ENCODE assay signal across 1 cellular context in genomic region chr11:59106363-59107336, GRCh38.
TF ChIP-seq lines count a peak whose summit lies in the region.

Gene FAM111B (plus strand): TSS chr11:59107237. CDS start chr11:59109626, 2,389 bp downstream.

TF ChIP-seq in GM12878, 131 proteins besides CTCF, POLR2A, EP300 and RAD21 (continued from another document and continues in another):
- TF ChIP-seq WRNIP1 (IDR thresholded peaks at IDR 0.05; ENCODE audit: borderline replicate concordance, low read depth, low read length) (no peak), MTA2 (IDR thresholded peaks at IDR 0.05; ENCODE audit: low read depth) (no peak), MXI1 (IDR thresholded peaks at IDR 0.05; ENCODE audit: low read depth, low read length) (no peak; the same call in 1 of the 2 replicates), SMC3 (IDR thresholded peaks at IDR 0.05; ENCODE audit: borderline replicate concordance, low read length) (no peak), ZZZ3 (IDR thresholded peaks at IDR 0.05; ENCODE audit: control insufficient read depth, insufficient read length, low read depth) (no peak), PML (IDR thresholded peaks at IDR 0.05; ENCODE audit: low read length) (peak; percentile 93), SMAD5 (IDR thresholded peaks at IDR 0.05; ENCODE audit: low read depth) (peak; percentile 83), YY1 (IDR thresholded peaks at IDR 0.05; ENCODE audit: low read depth, low read length) (0 out of 2 replicates have a peak, but pooled peaks have one; percentile 15), ZBTB11 (CRISPR knock-in tag; IDR thresholded peaks at IDR 0.05) (no peak), TCF3 (IDR thresholded peaks at IDR 0.05; ENCODE audit: borderline replicate concordance, insufficient read depth, low read depth, low read length) (peak; percentile 53; the same call in 1 of the 2 replicates), STAT1 (conservative IDR thresholded peaks at IDR 0.05) (no peak), DPF2 (IDR thresholded peaks at IDR 0.05) (peak; percentile 81), IKZF1 (conservative IDR thresholded peaks at IDR 0.05) (peak; percentile 57), PKNOX1 (IDR thresholded peaks at IDR 0.05) (peak; percentile 98), CHD2 (IDR thresholded peaks at IDR 0.05; ENCODE audit: borderline replicate concordance, low read depth, low read length) (peak; percentile 72; the same call in 1 of the 2 replicates), POLR2AphosphoS2 (IDR thresholded peaks at IDR 0.05; ENCODE audit: low read depth, low read length) (no peak), KLF5 (IDR thresholded peaks at IDR 0.05; ENCODE audit: partially characterized antibody) (no peak), RB1 (IDR thresholded peaks at IDR 0.05; ENCODE audit: borderline replicate concordance) (peak; percentile 91; the same call in 1 of the 2 replicates), ZBTB33 (IDR thresholded peaks at IDR 0.05) (no peak), FOXK2 (IDR thresholded peaks at IDR 0.05) (no peak), IKZF2 (IDR thresholded peaks at IDR 0.05) (peak; percentile 11 to 23; a peak in 2 of 4 replicates), NFXL1 (IDR thresholded peaks at IDR 0.05; ENCODE audit: borderline replicate concordance) (no peak), SMAD1 (IDR thresholded peaks at IDR 0.05; ENCODE audit: low read depth, partially characterized antibody) (no peak), ESRRA (IDR thresholded peaks at IDR 0.05; ENCODE audit: low read length) (no peak), RFX5 (IDR thresholded peaks at IDR 0.05; ENCODE audit: low read depth, low read length) (no peak), STAT3 (IDR thresholded peaks at IDR 0.05; ENCODE audit: low read depth, low read length) (no peak), MEF2B (IDR thresholded peaks at IDR 0.05; ENCODE audit: partially characterized antibody, poor library complexity, severe bottlenecking) (no peak), ZNF384 (IDR thresholded peaks at IDR 0.05; ENCODE audit: borderline replicate concordance, low read depth, low read length) (no peak), CBFB (IDR thresholded peaks at IDR 0.05; ENCODE audit: low read depth) (peak; percentile 54; the same call in 1 of the 2 replicates), NFYA (IDR thresholded peaks at IDR 0.05; ENCODE audit: borderline replicate concordance, low read depth, low read length) (no peak; the same call in 1 of the 2 replicates), HDAC6 (IDR thresholded peaks at IDR 0.05; ENCODE audit: unreplicated experiment) (no peak), HDAC2 (IDR thresholded peaks at IDR 0.05) (no peak), NBN (IDR thresholded peaks at IDR 0.05) (no peak), TCF12 (IDR thresholded peaks at IDR 0.05; ENCODE audit: low read depth, low read length) (peak; percentile 65; the same call in 1 of the 2 replicates), POLR2AphosphoS5 (IDR thresholded peaks at IDR 0.05; ENCODE audit: low read length) (peak; percentile 91), CHD4 (IDR thresholded peaks at IDR 0.05) (no peak), CREB1 (IDR thresholded peaks at IDR 0.05; ENCODE audit: low read depth) (peak; percentile 57), RUNX3 (IDR thresholded peaks at IDR 0.05; ENCODE audit: low read length) (0 out of 2 replicates have a peak, but pooled peaks have one; percentile 6), TAF1 (IDR thresholded peaks at IDR 0.05; ENCODE audit: borderline replicate concordance, low read depth, low read length) (peak; percentile 69; the same call in 1 of the 2 replicates), NRF1 (conservative IDR thresholded peaks at IDR 0.05; ENCODE audit: low read depth, low read length) (0 out of 2 replicates have a peak, but pooled peaks have one; percentile 7), ATF7 (IDR thresholded peaks at IDR 0.05; ENCODE audit: low read depth) (peak; percentile 90), GATAD2B (conservative IDR thresholded peaks at IDR 0.05; ENCODE audit: low read depth) (peak; percentile 13; the same call in 1 of the 2 replicates), SP1 (IDR thresholded peaks at IDR 0.05; ENCODE audit: low read depth, low read length) (peak; percentile 94), HCFC1 (IDR thresholded peaks at IDR 0.05; ENCODE audit: low read length) (0 out of 2 replicates have a peak, but pooled peaks have one; percentile 6), ATF2 (IDR thresholded peaks at IDR 0.05; ENCODE audit: low read length) (peak; percentile 92), POU2F2 (IDR thresholded peaks at IDR 0.05; ENCODE audit: borderline replicate concordance, low read depth, low read length) (peak; percentile 75; the same call in 1 of the 3 replicates), NFIC (IDR thresholded peaks at IDR 0.05; ENCODE audit: low read depth, low read length) (no peak)
- TF ChIP-seq, protein P1, sequence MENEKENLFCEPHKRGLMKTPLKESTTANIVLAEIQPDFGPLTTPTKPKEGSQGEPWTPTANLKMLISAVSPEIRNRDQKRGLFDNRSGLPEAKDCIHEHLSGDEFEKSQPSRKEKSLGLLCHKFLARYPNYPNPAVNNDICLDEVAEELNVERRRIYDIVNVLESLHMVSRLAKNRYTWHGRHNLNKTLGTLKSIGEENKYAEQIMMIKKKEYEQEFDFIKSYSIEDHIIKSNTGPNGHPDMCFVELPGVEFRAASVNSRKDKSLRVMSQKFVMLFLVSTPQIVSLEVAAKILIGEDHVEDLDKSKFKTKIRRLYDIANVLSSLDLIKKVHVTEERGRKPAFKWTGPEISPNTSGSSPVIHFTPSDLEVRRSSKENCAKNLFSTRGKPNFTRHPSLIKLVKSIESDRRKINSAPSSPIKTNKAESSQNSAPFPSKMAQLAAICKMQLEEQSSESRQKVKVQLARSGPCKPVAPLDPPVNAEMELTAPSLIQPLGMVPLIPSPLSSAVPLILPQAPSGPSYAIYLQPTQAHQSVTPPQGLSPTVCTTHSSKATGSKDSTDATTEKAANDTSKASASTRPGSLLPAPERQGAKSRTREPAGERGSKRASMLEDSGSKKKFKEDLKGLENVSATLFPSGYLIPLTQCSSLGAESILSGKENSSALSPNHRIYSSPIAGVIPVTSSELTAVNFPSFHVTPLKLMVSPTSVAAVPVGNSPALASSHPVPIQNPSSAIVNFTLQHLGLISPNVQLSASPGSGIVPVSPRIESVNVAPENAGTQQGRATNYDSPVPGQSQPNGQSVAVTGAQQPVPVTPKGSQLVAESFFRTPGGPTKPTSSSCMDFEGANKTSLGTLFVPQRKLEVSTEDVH (IDR thresholded peaks at IDR 0.05; ENCODE audit: low read depth, partially characterized antibody): peak; percentile 94
- TF ChIP-seq, protein P2, sequence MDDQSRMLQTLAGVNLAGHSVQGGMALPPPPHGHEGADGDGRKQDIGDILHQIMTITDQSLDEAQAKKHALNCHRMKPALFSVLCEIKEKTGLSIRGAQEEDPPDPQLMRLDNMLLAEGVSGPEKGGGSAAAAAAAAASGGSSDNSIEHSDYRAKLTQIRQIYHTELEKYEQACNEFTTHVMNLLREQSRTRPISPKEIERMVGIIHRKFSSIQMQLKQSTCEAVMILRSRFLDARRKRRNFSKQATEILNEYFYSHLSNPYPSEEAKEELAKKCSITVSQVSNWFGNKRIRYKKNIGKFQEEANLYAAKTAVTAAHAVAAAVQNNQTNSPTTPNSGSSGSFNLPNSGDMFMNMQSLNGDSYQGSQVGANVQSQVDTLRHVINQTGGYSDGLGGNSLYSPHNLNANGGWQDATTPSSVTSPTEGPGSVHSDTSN (IDR thresholded peaks at IDR 0.05; ENCODE audit: insufficient replicate concordance, low read depth, low read length): peak; percentile 95
- TF ChIP-seq, protein P3, sequence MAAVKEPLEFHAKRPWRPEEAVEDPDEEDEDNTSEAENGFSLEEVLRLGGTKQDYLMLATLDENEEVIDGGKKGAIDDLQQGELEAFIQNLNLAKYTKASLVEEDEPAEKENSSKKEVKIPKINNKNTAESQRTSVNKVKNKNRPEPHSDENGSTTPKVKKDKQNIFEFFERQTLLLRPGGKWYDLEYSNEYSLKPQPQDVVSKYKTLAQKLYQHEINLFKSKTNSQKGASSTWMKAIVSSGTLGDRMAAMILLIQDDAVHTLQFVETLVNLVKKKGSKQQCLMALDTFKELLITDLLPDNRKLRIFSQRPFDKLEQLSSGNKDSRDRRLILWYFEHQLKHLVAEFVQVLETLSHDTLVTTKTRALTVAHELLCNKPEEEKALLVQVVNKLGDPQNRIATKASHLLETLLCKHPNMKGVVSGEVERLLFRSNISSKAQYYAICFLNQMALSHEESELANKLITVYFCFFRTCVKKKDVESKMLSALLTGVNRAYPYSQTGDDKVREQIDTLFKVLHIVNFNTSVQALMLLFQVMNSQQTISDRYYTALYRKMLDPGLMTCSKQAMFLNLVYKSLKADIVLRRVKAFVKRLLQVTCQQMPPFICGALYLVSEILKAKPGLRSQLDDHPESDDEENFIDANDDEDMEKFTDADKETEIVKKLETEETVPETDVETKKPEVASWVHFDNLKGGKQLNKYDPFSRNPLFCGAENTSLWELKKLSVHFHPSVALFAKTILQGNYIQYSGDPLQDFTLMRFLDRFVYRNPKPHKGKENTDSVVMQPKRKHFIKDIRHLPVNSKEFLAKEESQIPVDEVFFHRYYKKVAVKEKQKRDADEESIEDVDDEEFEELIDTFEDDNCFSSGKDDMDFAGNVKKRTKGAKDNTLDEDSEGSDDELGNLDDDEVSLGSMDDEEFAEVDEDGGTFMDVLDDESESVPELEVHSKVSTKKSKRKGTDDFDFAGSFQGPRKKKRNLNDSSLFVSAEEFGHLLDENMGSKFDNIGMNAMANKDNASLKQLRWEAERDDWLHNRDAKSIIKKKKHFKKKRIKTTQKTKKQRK (IDR thresholded peaks at IDR 0.05; ENCODE audit: low read depth, low read length): peak; percentile 73
- TF ChIP-seq, protein P4, sequence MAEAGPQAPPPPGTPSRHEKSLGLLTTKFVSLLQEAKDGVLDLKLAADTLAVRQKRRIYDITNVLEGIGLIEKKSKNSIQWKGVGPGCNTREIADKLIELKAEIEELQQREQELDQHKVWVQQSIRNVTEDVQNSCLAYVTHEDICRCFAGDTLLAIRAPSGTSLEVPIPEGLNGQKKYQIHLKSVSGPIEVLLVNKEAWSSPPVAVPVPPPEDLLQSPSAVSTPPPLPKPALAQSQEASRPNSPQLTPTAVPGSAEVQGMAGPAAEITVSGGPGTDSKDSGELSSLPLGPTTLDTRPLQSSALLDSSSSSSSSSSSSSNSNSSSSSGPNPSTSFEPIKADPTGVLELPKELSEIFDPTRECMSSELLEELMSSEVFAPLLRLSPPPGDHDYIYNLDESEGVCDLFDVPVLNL (IDR thresholded peaks at IDR 0.05; ENCODE audit: low read depth, low read length): peak; percentile 86
